13 cellular contexts compared by ENCODE assay signal in genomic region chr2:236955675-236956618, GRCh38.
DNase-seq lines count a peak whose midpoint lies in the region; ATAC-seq, FAIRE-seq and TF ChIP-seq lines count a peak whose summit lies in the region.
"Had no signal": no experiment of that assay in that cellular context is flagged by ENCODE, and none has a peak within 500 bp of the region (broad histone marks: within the 10 kb centered on the region; RNA-seq: fewer than 3 reads in every experiment).

No MANE protein-coding gene starts in this region.

- no TSS peak for BruUV-seq in K562 (replicated peaks; lab: Mats Ljungman, UMichigan)

- POLR2A ChIA-PET in K562 (lab: Yijun Ruan, JAX), result interaction anchor here (0.6 kb wide), 1 partner anchor 275 kb away, joined by 3 read pairs; no protein-coding TSS in a partner anchor

- no peak overlapping the region for H3K4me2 ChIP-seq in K562 (ENCODE audit: insufficient read depth, low read length)
- H3K4me2 ChIP-seq: KMS-11 had no signal

- H2AFZ ChIP-seq in K562 (ENCODE audit: low read depth, low read length), result no peak overlapping the region

- intact Hi-C loops in K562 (cut with micrococcal nuclease), result no loop called here
- intact Hi-C loops in sciatic nerve (cut with DNase I), result no loop called here

- DNase-seq in NCI-H187 treated with DMSO at 0.1 percent for 48 hours (lab: John Stamatoyannopoulos, UW) (peak; percentile 28), K562 (ENCODE audit: extremely low read depth in 1 of 4, low spot score in 3 of 4) (peak in 1 of 4 experiments; percentile 2), sciatic nerve (ENCODE audit: low spot score) (no peak), NCI-H82 treated with DMSO at 0.1 percent for 48 hours (lab: John Stamatoyannopoulos, UW; ENCODE audit: unreplicated experiment) (no peak)
- no peak for DNase-seq in activated effector memory CD4-positive, alpha-beta T cell treated with Interleukin-2 at 50 U/mL for 16 hours
- DNase-seq: activated CD4-positive, alpha-beta T cell treated with anti-CD3 and anti-CD28 coated beads for 1 hour; activated naive CD4-positive, alpha-beta T cell treated with Interleukin-2 at 50 U/mL for 16 hours; CD4-positive, CD25-positive, alpha-beta regulatory T cell; NCI-H2081 treated with DMSO at 0.1 percent for 48 hours; stimulated activated CD4-positive, alpha-beta T cell treated with anti-CD3 and anti-CD28 coated beads, Interleukin-4, amount 100 ng/mL, for 24 hours had no signal

- 0% methylated on average over 11 of the region's 11 CpGs for WGBS in K562 (ENCODE audit: insufficient coverage, low coverage, missing lambda C conversion rate)

- ATAC-seq in GM19351 (IDR thresholded peaks at IDR 0.05; ENCODE audit: unreplicated experiment) (peak; percentile 72), K562 (no peak), sciatic nerve (peak; percentile 23), HG02981 (IDR thresholded peaks at IDR 0.05; ENCODE audit: unreplicated experiment) (no peak)

- no peaks in the 10 kb centered on the region for H3K4me1 ChIP-seq in K562 (replicated peaks in 1 of 2; ENCODE audit: control insufficient read depth in 2 of 2, insufficient read depth in 2 of 2, low read length in 2 of 2)

- H3K9me1 ChIP-seq in K562 (ENCODE audit: control insufficient read depth, insufficient read depth, low read length), result no peaks in the 10 kb centered on the region

- H3K27ac ChIP-seq in K562 (ENCODE audit: extremely low read depth, low read depth, low read length), result no peak overlapping the region
- H3K27ac ChIP-seq: KMS-11 had no signal

- H3K9me3 ChIP-seq in K562 (replicated peaks; ENCODE audit: control insufficient read depth, insufficient read depth, low read depth, low read length), result no peaks in the 10 kb centered on the region

- no peak for FAIRE-seq in K562 (lab: Jason Lieb, UNC)

- CTCF ChIA-PET in K562 (lab: Yijun Ruan, JAX; ENCODE audit: low intra/inter-chr PET ratio), result no interaction called here

- no peaks in the 10 kb centered on the region for H4K20me1 ChIP-seq in K562 (replicated peaks; ENCODE audit: control insufficient read depth, insufficient read depth, low read length)

- TF ChIP-seq EP300 in K562 (IDR thresholded peaks at IDR 0.05; ENCODE audit: low read length), result no peak

- no peak for TF ChIP-seq POLR2A in K562 (conservative IDR thresholded peaks at IDR 0.05)

- in situ Hi-C loops in K562 (cut with MboI), result no loop called here

- H3K36me3 ChIP-seq in K562 (ENCODE audit: control insufficient read depth, insufficient read depth, low read length), result no peaks in the 10 kb centered on the region

- TF ChIP-seq CTCF in K562 (IDR thresholded peaks at IDR 0.05 in 2 of 3, conservative IDR thresholded peaks at IDR 0.05 in 1 of 3; ENCODE audit: insufficient read depth in 2 of 3, low read depth in 1 of 3, low read length in 3 of 3), result no peak

- no peak for TF ChIP-seq RAD21 in K562 (CRISPR knock-in tag; conservative IDR thresholded peaks at IDR 0.05 in 1 of 2, IDR thresholded peaks at IDR 0.05 in 1 of 2)

- peaks cover 0 to 11% of the 10 kb centered on the region in 2 experiments; a peak in 2 of 5 replicates for H3K27me3 ChIP-seq in K562 (ENCODE audit: control insufficient read depth in 2 of 2, insufficient read depth in 2 of 2, low read length in 2 of 2)

- H3K79me2 ChIP-seq in K562 (ENCODE audit: control insufficient read depth, insufficient read depth, low read length), result no peaks in the 10 kb centered on the region

- no peak overlapping the region for H3K9ac ChIP-seq in K562 (ENCODE audit: insufficient read depth in 1 of 2, low read depth in 2 of 2, low read length in 2 of 2)
- H3K9ac ChIP-seq: KMS-11 had no signal

- no peak overlapping the region for H3K4me3 ChIP-seq in K562

TF ChIP-seq in K562, 482 proteins besides CTCF, POLR2A, EP300 and RAD21 (continues in another document):
- no peak for TF ChIP-seq ATF1 (CRISPR knock-in tag; IDR thresholded peaks at IDR 0.05)
- no peak for TF ChIP-seq ATF1 (tag; IDR thresholded peaks at IDR 0.05)
- TF ChIP-seq ZBTB11 (CRISPR knock-in tag; IDR thresholded peaks at IDR 0.05), result no peak
- TF ChIP-seq ZFP91 (CRISPR knock-in tag; IDR thresholded peaks at IDR 0.05), result no peak
- peak; percentile 70 for TF ChIP-seq MEIS2 (IDR thresholded peaks at IDR 0.05; ENCODE audit: partially characterized antibody)
- no peak for TF ChIP-seq POLR2AphosphoS5 (IDR thresholded peaks at IDR 0.05; ENCODE audit: control insufficient read depth, insufficient read depth, low read depth, low read length)
- TF ChIP-seq MAFF (IDR thresholded peaks at IDR 0.05; ENCODE audit: low read length), result no peak
- no peak for TF ChIP-seq PBX2 (CRISPR knock-in tag; IDR thresholded peaks at IDR 0.05; ENCODE audit: low read depth)
- peak; percentile 52 for TF ChIP-seq PBX2 (tag; conservative IDR thresholded peaks at IDR 0.05; ENCODE audit: low read depth)
- no peak for TF ChIP-seq ZNF707 (CRISPR knock-in tag; conservative IDR thresholded peaks at IDR 0.05)
- TF ChIP-seq ELF1 (tag; IDR thresholded peaks at IDR 0.05), result no peak
- no peak for TF ChIP-seq BRD9 (IDR thresholded peaks at IDR 0.05; ENCODE audit: low read depth, partially characterized antibody)
- TF ChIP-seq HNRNPUL1 (IDR thresholded peaks at IDR 0.05; ENCODE audit: low read length), result no peak
- no peak for TF ChIP-seq SRF (CRISPR knock-in tag; IDR thresholded peaks at IDR 0.05)
- TF ChIP-seq POU5F1 (IDR thresholded peaks at IDR 0.05; ENCODE audit: borderline replicate concordance, low read depth, low read length, partially characterized antibody), result no peak
- TF ChIP-seq PKNOX1 (IDR thresholded peaks at IDR 0.05), result peak; percentile 63

Comparison
In these comparisons a context has a peak if more than half of its experiments do, and no peak if none do; other contexts are left out.
1. ATAC-seq: peak in GM19351 (single experiment) and sciatic nerve (single experiment); none in K562 (single experiment) and HG02981 (single experiment).